In the genomic region with DNA sequence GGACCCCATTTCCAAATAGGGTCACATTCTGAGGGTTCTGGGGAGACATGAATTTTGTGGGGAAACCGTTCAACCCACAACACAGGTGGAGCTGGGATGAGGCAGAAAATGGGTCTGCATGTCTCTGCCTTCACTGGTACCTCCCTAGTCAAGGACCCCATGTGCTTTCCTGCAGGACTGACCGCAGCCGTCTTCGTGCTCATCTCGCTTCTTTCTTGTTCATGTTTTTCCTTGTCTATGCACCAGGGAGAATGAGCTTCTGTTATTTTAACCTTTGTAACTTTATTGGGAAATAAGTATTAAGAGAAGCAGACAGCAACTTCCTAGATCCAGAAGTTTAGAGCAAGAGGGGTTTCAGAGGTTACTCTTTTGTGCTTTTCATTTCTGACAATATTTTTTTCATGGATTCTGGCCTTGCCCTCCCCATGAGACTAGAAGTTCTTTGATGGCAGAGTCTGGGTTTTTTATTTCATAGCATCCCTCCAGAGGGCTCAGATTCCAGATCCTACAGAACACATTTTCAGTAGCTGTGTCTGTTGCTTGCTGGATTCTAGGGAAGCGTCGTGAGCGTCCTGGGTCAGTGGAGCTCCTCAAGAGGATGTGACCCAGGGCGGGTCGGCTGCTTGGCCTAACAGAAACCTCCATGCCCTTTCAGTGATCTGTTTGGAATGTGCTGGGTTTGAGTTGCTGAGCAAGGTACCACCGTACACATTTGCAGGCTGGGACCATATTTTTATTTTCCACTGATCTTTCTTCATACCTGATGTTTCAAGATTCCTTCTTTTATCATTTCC, we compare ENCODE assay signal across 12 cellular contexts.
"Had no signal": no experiment of that assay in that cellular context is flagged by ENCODE, and none has a peak within 500 bp of the region (broad histone marks: within the 10 kb centered on the region; RNA-seq: fewer than 3 reads in every experiment).

No MANE protein-coding gene starts in this region.

- H3K27ac Mint-ChIP-seq: activated B cell treated with CpG ODN at 0.5 μM for 24 hours; activated CD4-positive, alpha-beta T cell treated with anti-CD3 and anti-CD28 coated beads, Interleukin-2, amount 10 ng/mL, durations not matched to agents 24 days and 14 days; activated naive CD4-positive, alpha-beta T cell treated with anti-CD3 and anti-CD28 coated beads, Interleukin-2, amount 10 ng/mL, durations not matched to agents 7 days and 5 days; stimulated activated effector memory CD8-positive, alpha-beta T cell treated with anti-CD3 and anti-CD28 coated beads, Interleukin-12 subunit alpha, Interleukin-12 subunit beta, amount 100 ng/mL, for 72 hours had no signal

- H3K4me3 ChIP-seq: lung, ovary, tibial nerve, vagina had no signal

- H3K27me3 ChIP-seq: ovary, tibial nerve, vagina had no signal

- H3K36me3 ChIP-seq: ovary, tibial nerve, vagina had no signal

- H3K27ac ChIP-seq: ovary, vagina had no signal

- H3K9me3 Mint-ChIP-seq: activated B cell treated with CpG ODN at 0.5 μM for 24 hours; activated CD4-positive, alpha-beta T cell treated with anti-CD3 and anti-CD28 coated beads, Interleukin-2, amount 10 ng/mL, durations not matched to agents 24 days and 14 days; activated naive CD4-positive, alpha-beta T cell treated with anti-CD3 and anti-CD28 coated beads, Interleukin-2, amount 10 ng/mL, durations not matched to agents 7 days and 5 days; stimulated activated effector memory CD8-positive, alpha-beta T cell treated with anti-CD3 and anti-CD28 coated beads, Interleukin-12 subunit alpha, Interleukin-12 subunit beta, amount 100 ng/mL, for 72 hours had no signal

- H3K36me3 Mint-ChIP-seq: activated naive CD4-positive, alpha-beta T cell treated with anti-CD3 and anti-CD28 coated beads, Interleukin-2, amount 10 ng/mL, durations not matched to agents 7 days and 5 days; stimulated activated effector memory CD8-positive, alpha-beta T cell treated with anti-CD3 and anti-CD28 coated beads, Interleukin-12 subunit alpha, Interleukin-12 subunit beta, amount 100 ng/mL, for 72 hours had no signal

- H3K4me1 Mint-ChIP-seq: activated B cell treated with CpG ODN at 0.5 μM for 24 hours; activated naive CD4-positive, alpha-beta T cell treated with anti-CD3 and anti-CD28 coated beads, Interleukin-2, amount 10 ng/mL, durations not matched to agents 7 days and 5 days; stimulated activated effector memory CD8-positive, alpha-beta T cell treated with anti-CD3 and anti-CD28 coated beads, Interleukin-12 subunit alpha, Interleukin-12 subunit beta, amount 100 ng/mL, for 72 hours had no signal

- H3K4me3 Mint-ChIP-seq: activated B cell treated with CpG ODN at 0.5 μM for 24 hours; activated CD4-positive, alpha-beta T cell treated with anti-CD3 and anti-CD28 coated beads, Interleukin-2, amount 10 ng/mL, durations not matched to agents 24 days and 14 days; activated naive CD4-positive, alpha-beta T cell treated with anti-CD3 and anti-CD28 coated beads, Interleukin-2, amount 10 ng/mL, durations not matched to agents 7 days and 5 days; stimulated activated effector memory CD8-positive, alpha-beta T cell treated with anti-CD3 and anti-CD28 coated beads, Interleukin-12 subunit alpha, Interleukin-12 subunit beta, amount 100 ng/mL, for 72 hours had no signal

- H3K9me3 ChIP-seq: ovary, tibial nerve, vagina had no signal

- ATAC-seq: esophagus mucosa; stimulated activated effector memory CD8-positive, alpha-beta T cell treated with anti-CD3 and anti-CD28 coated beads, Interleukin-12 subunit alpha, Interleukin-12 subunit beta, amount 100 ng/mL, for 72 hours had no signal

- H3K4me1 ChIP-seq: vagina had no signal

- DNase-seq: activated CD4-positive, alpha-beta T cell treated with anti-CD3 and anti-CD28 coated beads, Interleukin-2, amount 10 ng/mL, durations not matched to agents 24 days and 14 days; activated CD8-positive, alpha-beta memory T cell treated with anti-CD3 and anti-CD28 coated beads for 24 hours; activated naive CD4-positive, alpha-beta T cell treated with anti-CD3 and anti-CD28 coated beads, Interleukin-2, amount 10 ng/mL, durations not matched to agents 7 days and 5 days; activated T-cell treated with anti-CD3 and anti-CD28 coated beads for 4 hours; SW 1271 had no signal
